ENCODE assay signal across 1 cellular context in the genomic region with DNA sequence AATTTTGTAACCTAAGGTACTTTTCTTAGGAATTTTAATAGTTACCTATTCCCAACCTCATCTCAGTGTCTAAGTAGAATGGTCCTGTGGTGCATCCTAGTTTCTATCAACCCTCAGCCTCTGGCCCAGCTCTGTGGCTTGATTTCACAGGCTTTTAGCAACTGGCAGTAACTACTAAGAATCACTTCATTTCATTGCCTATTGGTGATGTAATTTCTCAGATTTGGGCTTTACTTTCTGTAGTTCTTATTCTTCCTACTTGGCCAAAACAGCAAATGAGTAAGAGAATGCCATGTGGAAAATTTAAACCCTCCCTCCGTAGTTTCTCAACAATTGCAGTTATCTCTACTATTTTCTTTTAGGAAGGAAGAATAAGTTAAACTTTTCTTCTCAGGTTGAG.
TF ChIP-seq lines count a peak whose summit lies in the region.

No MANE protein-coding gene starts in this region.

TF ChIP-seq in GM12891, 5 proteins besides CTCF, POLR2A, EP300 and RAD21:
- no peak for TF ChIP-seq SPI1 (IDR thresholded peaks at IDR 0.05; ENCODE audit: low read depth, low read length)
- no peak for TF ChIP-seq POU2F2 (IDR thresholded peaks at IDR 0.05; ENCODE audit: low read depth, low read length)
- TF ChIP-seq POLR2AphosphoS5 (IDR thresholded peaks at IDR 0.05; ENCODE audit: low read depth, low read length), result no peak
- no peak for TF ChIP-seq TAF1 (IDR thresholded peaks at IDR 0.05; ENCODE audit: low read depth, low read length)
- no peak for TF ChIP-seq PAX5 (IDR thresholded peaks at IDR 0.05; ENCODE audit: insufficient read depth, low read length, severe bottlenecking)
